8 cellular contexts compared by ENCODE assay signal in the genomic region with DNA sequence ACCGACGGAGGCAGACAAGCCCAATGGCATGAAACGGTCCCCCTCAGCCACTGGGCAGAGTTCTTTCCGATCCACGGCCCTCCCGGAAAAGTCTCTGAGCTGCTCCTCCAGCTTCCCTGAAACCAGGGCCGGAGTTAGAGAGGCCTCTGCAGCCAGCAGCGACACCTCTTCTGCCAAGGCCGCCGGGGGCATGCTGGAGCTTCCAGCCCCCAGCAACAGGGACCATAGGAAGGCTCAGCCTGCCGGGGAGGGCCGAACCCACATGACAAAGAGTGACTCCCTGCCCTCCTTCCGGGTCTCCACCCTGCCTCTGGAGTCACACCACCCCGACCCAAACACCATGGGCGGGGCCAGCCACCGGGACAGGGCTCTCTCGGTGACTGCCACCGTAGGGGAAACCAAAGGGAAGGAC. TPM values are rescaled to one million over a fixed set of nuclear protein-coding genes. Genes with fewer than 3 reads are reported as not detected.
DNase-seq lines count a peak whose midpoint lies in the region; ATAC-seq, FAIRE-seq and TF ChIP-seq lines count a peak whose summit lies in the region.

No MANE protein-coding gene starts in this region.

- no CpG with 5 or more reads among the region's 18 CpGs for WGBS in trophoblast cell (ENCODE audit: extremely low coverage, insufficient coverage, insufficient read length)
- WGBS in tibial nerve, 2 donors: 25 to 29% methylated on average over 9 to 12 of the region's 18 CpGs

- dilution Hi-C loops in endothelial cell of umbilical vein (cut with MboI; ENCODE audit: extremely low pct_ligation_motif_present, low sequenced_read_pairs): loop anchor here (25.0 kb wide), 1 partner anchor 1096 kb away; no protein-coding TSS in a partner anchor

- H3K79me2 ChIP-seq in endothelial cell of umbilical vein (ENCODE audit: control insufficient read depth, insufficient read depth, low read length) (no peaks in the 10 kb centered on the region), trophoblast cell (ENCODE audit: control insufficient read depth, insufficient read depth, low read length, poor library complexity) (no peaks in the 10 kb centered on the region)

- H3K4me2 ChIP-seq in endothelial cell of umbilical vein (ENCODE audit: insufficient read depth, low read length): peak overlapping the region; percentile 4
- peak overlapping the region; percentile 56 for H3K4me2 ChIP-seq in trophoblast cell (ENCODE audit: low read length)

- no peak for TF ChIP-seq EP300 in tibial nerve (IDR thresholded peaks at IDR 0.05)

- POLR2A ChIA-PET in endothelial cell of umbilical vein (lab: Charles Lee): no interaction called here

- H3K9ac ChIP-seq in endothelial cell of umbilical vein (replicated peaks; ENCODE audit: extremely low read depth, insufficient read depth, low read length): peak overlapping the region; percentile 24
- peak overlapping the region; percentile 59 for H3K9ac ChIP-seq in trophoblast cell (ENCODE audit: low read length)

- TF ChIP-seq POLR2A in endothelial cell of umbilical vein (IDR thresholded peaks at IDR 0.05; ENCODE audit: low read depth, low read length) (no peak), tibial nerve (IDR thresholded peaks at IDR 0.05) (no peak)

- no peak overlapping the region for H2BK5ac ChIP-seq in trophoblast cell (ENCODE audit: low read depth, low read length, poor library complexity)

- TF ChIP-seq CTCF in endothelial cell of umbilical vein (IDR thresholded peaks at IDR 0.05; ENCODE audit: extremely low read depth in 1 of 2, insufficient read depth in 1 of 2, low read depth in 1 of 2, low read length in 2 of 2) (no peak), tibial nerve (IDR thresholded peaks at IDR 0.05) (peak in 1 of 5 experiments; percentile 40)

- TSS peak; percentile 1 for BruUV-seq in endothelial cell of umbilical vein (replicated peaks; lab: Mats Ljungman, UMichigan)

- CTCF ChIA-PET in endothelial cell of umbilical vein (lab: Charles Lee): interaction anchor here (0.7 to 9.5 kb wide), 19 partner anchors 8 to 1105 kb away, joined by 3 to 126 read pairs (median 4); no protein-coding TSS in a partner anchor

- H3K4me3 ChIP-seq in endothelial cell of umbilical vein (replicated peaks in 1 of 3; ENCODE audit: insufficient read depth in 1 of 3, low read depth in 1 of 3, low read length in 3 of 3) (no peak overlapping the region), trophoblast cell (ENCODE audit: low read depth, low read length) (no peak overlapping the region), tibial nerve (peak overlapping the region; percentile 7 to 45 (median 32))

- H3K18ac ChIP-seq in trophoblast cell (ENCODE audit: low read length): peak overlapping the region; percentile 42

- H2AK5ac ChIP-seq in trophoblast cell (ENCODE audit: low read length): peak overlapping the region; percentile 61

- peaks cover 12% of the 10 kb centered on the region for H3K79me1 ChIP-seq in trophoblast cell (ENCODE audit: low read length)

- peaks cover 30 to 38% of the 10 kb centered on the region in 2 experiments for H3K36me3 ChIP-seq in endothelial cell of umbilical vein (ENCODE audit: control insufficient read depth in 2 of 2, extremely low read depth in 1 of 2, insufficient read depth in 2 of 2, low read length in 2 of 2)
- peaks cover 14 to 17% of the 10 kb centered on the region in 2 experiments for H3K36me3 ChIP-seq in trophoblast cell (ENCODE audit: control insufficient read depth in 1 of 2, insufficient read depth in 2 of 2, low read length in 2 of 2)
- H3K36me3 ChIP-seq in tibial nerve: peaks cover 0 to 27% (median 0%) of the 10 kb centered on the region in 3 donors

- ATAC-seq in GM19043 (IDR thresholded peaks at IDR 0.05; ENCODE audit: low read depth, unreplicated experiment) (peak; percentile 35), HG03378 (IDR thresholded peaks at IDR 0.05; ENCODE audit: unreplicated experiment) (peak; percentile 34), SK-N-SH treated with all-trans-retinoic acid at 6 μM for 48 hours (no peak)

- H4K20me1 ChIP-seq in endothelial cell of umbilical vein (replicated peaks; ENCODE audit: control insufficient read depth, extremely low read depth, insufficient read depth, low read length): no peaks in the 10 kb centered on the region

- H2BK120ac ChIP-seq in trophoblast cell (ENCODE audit: insufficient read depth, low read length, poor library complexity): peak overlapping the region; percentile 80

- peak overlapping the region; percentile 69 for H2AFZ ChIP-seq in endothelial cell of umbilical vein (ENCODE audit: low read depth, low read length)
- H2AFZ ChIP-seq in trophoblast cell (ENCODE audit: insufficient read depth, low read length, poor library complexity): peak overlapping the region; percentile 56

- H3K27me3 ChIP-seq in endothelial cell of umbilical vein (ENCODE audit: control insufficient read depth in 2 of 2, insufficient read depth in 2 of 2, low read length in 2 of 2) (no peaks in the 10 kb centered on the region), trophoblast cell (ENCODE audit: insufficient read depth, low read length) (no peaks in the 10 kb centered on the region), tibial nerve (no peaks in the 10 kb centered on the region)

- H3K14ac ChIP-seq in trophoblast cell (ENCODE audit: low read length): peak overlapping the region; percentile 83

- H3K23ac ChIP-seq in trophoblast cell (ENCODE audit: low read length): no peak overlapping the region

- H2BK12ac ChIP-seq in trophoblast cell (ENCODE audit: low read length): peak overlapping the region; percentile 81

- DNase-seq in activated CD4-positive, alpha-beta T cell treated with anti-CD3 and anti-CD28 coated beads, Interleukin-2, amount 50 U/mL, for 4 hours: peak; percentile 57 to 63
- DNase-seq in endothelial cell of umbilical vein (ENCODE audit: low read depth, low spot score) (no peak), trophoblast cell (peak; percentile 4 to 41), tibial nerve (ENCODE audit: low spot score in 2 of 2) (no peak), NCI-H128 (lab: John Stamatoyannopoulos, UW; ENCODE audit: unreplicated experiment) (no peak)

- intact Hi-C loops in endothelial cell of umbilical vein (cut with micrococcal nuclease): loop anchor here (1.0 kb wide), 3 partner anchors 43 to 1106 kb away; no protein-coding TSS in a partner anchor

- H3K9me3 ChIP-seq in endothelial cell of umbilical vein (replicated peaks; ENCODE audit: control insufficient read depth, insufficient read depth, low read length) (no peaks in the 10 kb centered on the region), trophoblast cell (ENCODE audit: insufficient read depth, low read depth, low read length) (no peaks in the 10 kb centered on the region), tibial nerve (no peaks in the 10 kb centered on the region)

- H3K4ac ChIP-seq in trophoblast cell (ENCODE audit: low read depth, low read length): peak overlapping the region; percentile 46

- H4K12ac ChIP-seq in trophoblast cell (ENCODE audit: low read depth, low read length): peak overlapping the region; percentile 79

- H3K27ac ChIP-seq in endothelial cell of umbilical vein (ENCODE audit: insufficient read depth, low read depth, low read length) (peak overlapping the region; percentile 42), trophoblast cell (ENCODE audit: low read depth, low read length) (no peak overlapping the region), tibial nerve (peak overlapping the region in 3 of 4 donors; percentile 77 to 89 (median 85))

- H4K8ac ChIP-seq in trophoblast cell (ENCODE audit: low read depth, low read length): peak overlapping the region; percentile 89

- peaks cover 8% of the 10 kb centered on the region for H3K4me1 ChIP-seq in endothelial cell of umbilical vein (ENCODE audit: control insufficient read depth, extremely low read depth, insufficient read depth, low read length)
- H3K4me1 ChIP-seq in trophoblast cell (ENCODE audit: control insufficient read depth in 1 of 2, insufficient read depth in 2 of 2, low read length in 2 of 2): peaks cover 9 to 11% of the 10 kb centered on the region in 2 experiments
- H3K4me1 ChIP-seq in tibial nerve: peaks cover 0 to 15% (median 2%) of the 10 kb centered on the region in 4 donors

- peak overlapping the region; percentile 69 for H4K91ac ChIP-seq in trophoblast cell (ENCODE audit: low read depth, low read length)

- H3K9me1 ChIP-seq in endothelial cell of umbilical vein (replicated peaks; ENCODE audit: control insufficient read depth, extremely low read depth, insufficient read depth, low read length): no peaks in the 10 kb centered on the region

- no peak for FAIRE-seq in endothelial cell of umbilical vein (lab: Jason Lieb, UNC)

TF ChIP-seq in endothelial cell of umbilical vein, 7 proteins besides CTCF, POLR2A, EP300 and RAD21:
- TF ChIP-seq JUN (IDR thresholded peaks at IDR 0.05; ENCODE audit: borderline replicate concordance, insufficient read depth, insufficient read length, low read depth): no peak
- no peak for TF ChIP-seq EZH2 (IDR thresholded peaks at IDR 0.05; ENCODE audit: borderline replicate concordance, low read depth, low read length, severe bottlenecking)
- no peak for TF ChIP-seq MYC (IDR thresholded peaks at IDR 0.05; ENCODE audit: low read depth, low read length)
- TF ChIP-seq GATA2 (IDR thresholded peaks at IDR 0.05; ENCODE audit: insufficient read depth, insufficient read length, low read depth, low read length): no peak
- no peak for TF ChIP-seq FOS (IDR thresholded peaks at IDR 0.05; ENCODE audit: borderline replicate concordance, insufficient read depth, low read length)

TF ChIP-seq in SK-N-SH treated with all-trans-retinoic acid at 6 μM for 48 hours, 23 proteins besides CTCF, POLR2A, EP300 and RAD21 (continues in another document):
- TF ChIP-seq BACH2 (CRISPR knock-in tag; IDR thresholded peaks at IDR 0.05; ENCODE audit: borderline replicate concordance) (no peak), ZFP30 (CRISPR knock-in tag; IDR thresholded peaks at IDR 0.05) (no peak)

RNA-seq across cellular contexts. Expression of a gene that starts 30.1 kb away (rescaled TPM):
- total RNA-seq in endothelial cell of umbilical vein (not detected in 2 replicates), tibial nerve (1 to 10 TPM in 1 of 4 donors, under 1 TPM in 3; 0.21 to 2.7 (median 0.52) TPM)
- not detected in 2 replicates for polyA plus RNA-seq in endothelial cell of umbilical vein
- not detected in 2 replicates for polyA plus RNA-seq in endothelial cell of umbilical vein (2011; cell fraction: cytosol; rRNA removed)
- polyA plus RNA-seq in endothelial cell of umbilical vein (2011; cell fraction: nucleus; rRNA removed): not detected in 2 replicates
- polyA plus RNA-seq in endothelial cell of umbilical vein (2012): not detected in 2 replicates
- polyA minus RNA-seq in endothelial cell of umbilical vein: not detected in 2 replicates
- not detected for polyA minus RNA-seq in endothelial cell of umbilical vein (2011; cell fraction: cytosol; rRNA and poly(A)+ RNA removed)
- polyA minus RNA-seq in endothelial cell of umbilical vein (2011; cell fraction: nucleus; rRNA and poly(A)+ RNA removed): not detected in 2 replicates
- not detected in 2 replicates for polyA plus RNA-seq in trophoblast cell (2013)

Comparison
In these comparisons a context has a peak if more than half of its experiments do, and no peak if none do; other contexts are left out.
1. DNase-seq: peak in activated CD4-positive, alpha-beta T cell treated with anti-CD3 and anti-CD28 coated beads, Interleukin-2, amount 50 U/mL, for 4 hours (2 of 2) and trophoblast cell (2 of 2); none in endothelial cell of umbilical vein (single experiment), tibial nerve (0 of 2) and NCI-H128 (single experiment).
2. H3K4me3 ChIP-seq: peak in tibial nerve (4 of 4); none in endothelial cell of umbilical vein (0 of 3) and trophoblast cell (single experiment).